Comparison of ENCODE assay signal across 8 cellular contexts in genomic region chr9:91896513-91897121, GRCh38. TPM values are rescaled to one million over a fixed set of nuclear protein-coding genes. Genes with fewer than 3 reads are reported as not detected.
DNase-seq lines count a peak whose midpoint lies in the region; ATAC-seq and TF ChIP-seq lines count a peak whose summit lies in the region.
"Had no signal": no experiment of that assay in that cellular context is flagged by ENCODE, and none has a peak within 500 bp of the region (broad histone marks: within the 10 kb centered on the region; RNA-seq: fewer than 3 reads in every experiment).

No MANE protein-coding gene starts in this region.

- CTCF ChIA-PET in IMR-90 (lab: Yijun Ruan, JAX) = no interaction called here

- H3K27ac ChIP-seq in IMR-90 (ENCODE audit: insufficient read depth, low read length) (peak overlapping the region; percentile 74), right cardiac atrium (ENCODE audit: low read length) (peak overlapping the region; percentile 94), tibial artery (no peak overlapping the region)

- H4K20me1 ChIP-seq in IMR-90 (ENCODE audit: insufficient read depth, low read length) = peaks cover 8% of the 10 kb centered on the region; the same call in 1 of the 2 replicates

- H2BK5ac ChIP-seq in IMR-90 (ENCODE audit: low read depth, low read length, poor library complexity, severe bottlenecking) = no peak overlapping the region

- H2BK120ac ChIP-seq in IMR-90 (ENCODE audit: low read depth, low read length) = peak overlapping the region; percentile 73

- H3K79me1 ChIP-seq in IMR-90 (ENCODE audit: low read depth in 1 of 2, low read length in 2 of 2) = peaks cover 0 to 17% of the 10 kb centered on the region in 2 experiments; a peak in 2 of 4 replicates

- H3K36me3 Mint-ChIP-seq in stimulated activated naive B cell treated with anti-CD40 and anti-IgM and Interleukin-4, amounts not matched to agents 10 μg/mL and 1 μg/mL and 100 μg/mL, for 72 hours = no peaks in the 10 kb centered on the region

- H3K4me3 Mint-ChIP-seq in stimulated activated naive B cell treated with anti-CD40 and anti-IgM and Interleukin-4, amounts not matched to agents 10 μg/mL and 1 μg/mL and 100 μg/mL, for 72 hours = no peak overlapping the region
- H3K4me3 Mint-ChIP-seq: immature natural killer cell had no signal

- H2AK5ac ChIP-seq in IMR-90 (ENCODE audit: low read depth, low read length) = peak overlapping the region; percentile 83

- peak overlapping the region; percentile 14; the same call in 1 of the 2 replicates for H4K91ac ChIP-seq in IMR-90 (ENCODE audit: insufficient read depth, low read depth, low read length)

- peaks cover 5 to 11% of the 10 kb centered on the region in 2 donors for H3K4me1 Mint-ChIP-seq in stimulated activated naive B cell treated with anti-CD40 and anti-IgM and Interleukin-4, amounts not matched to agents 10 μg/mL and 1 μg/mL and 100 μg/mL, for 72 hours
- H3K4me1 Mint-ChIP-seq: immature natural killer cell had no signal

- dilution Hi-C loops in IMR-90 (cut with HindIII; ENCODE audit: low sequenced_read_pairs, unreplicated experiment) = no loop called here

- no peaks in the 10 kb centered on the region for H3K9me3 ChIP-seq in IMR-90 (ENCODE audit: control insufficient read depth, insufficient read depth, low read length)
- H3K9me3 ChIP-seq in right cardiac atrium (ENCODE audit: control insufficient read depth, low read length) = no peaks in the 10 kb centered on the region
- H3K9me3 ChIP-seq in tibial artery = no peaks in the 10 kb centered on the region

- no peaks in the 10 kb centered on the region for H3K27me3 ChIP-seq in IMR-90 (ENCODE audit: control insufficient read depth, insufficient read depth, low read length)
- H3K27me3 ChIP-seq in right cardiac atrium (ENCODE audit: control insufficient read depth, insufficient read depth) = no peaks in the 10 kb centered on the region
- H3K27me3 ChIP-seq in tibial artery = peaks cover 0 to 34% of the 10 kb centered on the region in 2 donors

- WGBS in IMR-90 (ENCODE audit: extremely low coverage in 2 of 2, insufficient read length in 1 of 2), 2 experiments = no CpG with 5 or more reads among the region's 11 CpGs
- 9% methylated on average over 11 of the region's 11 CpGs for WGBS in right cardiac atrium

- DNase-seq in IMR-90 (peak; percentile 46), astrocyte of the hippocampus (ENCODE audit: low read depth, low spot score) (peak; percentile 80), right cardiac atrium (peak in 1 of 3 donors; percentile 63), tibial artery (no peak), AG08395 (ENCODE audit: low spot score) (no peak)
- DNase-seq in stimulated activated naive B cell treated with anti-CD40 and anti-IgM and Interleukin-4, amounts not matched to agents 10 μg/mL and 1 μg/mL and 100 μg/mL, for 72 hours = no peak
- no peak for DNase-seq in activated CD4-positive, alpha-beta T cell treated with anti-CD3 and anti-CD28 coated beads for 1 hour
- DNase-seq: immature natural killer cell had no signal

- peak overlapping the region; percentile 92 for H3K14ac ChIP-seq in IMR-90 (replicated peaks; ENCODE audit: low read depth, low read length)

- H2AFZ ChIP-seq in IMR-90 (replicated peaks; ENCODE audit: low read length, poor library complexity) = peak overlapping the region; percentile 74

- ATAC-seq in IMR-90 (ENCODE audit: low read depth) (peak; percentile 68), right cardiac atrium (peak; percentile 57 to 60)
- peak; percentile 45 to 68 for ATAC-seq in stimulated activated naive B cell treated with anti-CD40 and anti-IgM and Interleukin-4, amounts not matched to agents 10 μg/mL and 1 μg/mL and 100 μg/mL, for 72 hours (replicated peaks)

- H3K56ac ChIP-seq in IMR-90 (ENCODE audit: extremely low read depth, insufficient read depth, low read length) = no peak overlapping the region

- H2BK15ac ChIP-seq in IMR-90 (ENCODE audit: low read depth, low read length) = no peak overlapping the region; the same call in 2 of the 3 replicates

- H3K4me1 ChIP-seq in IMR-90 (ENCODE audit: control insufficient read depth, insufficient read depth, low read length) (peaks cover 22% of the 10 kb centered on the region), right cardiac atrium (ENCODE audit: control insufficient read depth, insufficient read depth, low read length) (peaks cover 10% of the 10 kb centered on the region), tibial artery (peaks cover 0 to 12% (median 0%) of the 10 kb centered on the region in 4 donors)

- in situ Hi-C loops in IMR-90 (cut with MboI; ENCODE audit: low sequenced_read_pairs) = no loop called here

- peak overlapping the region; percentile 73 for H3K4ac ChIP-seq in IMR-90 (ENCODE audit: low read depth, low read length)

- no peak overlapping the region for H3K23ac ChIP-seq in IMR-90 (ENCODE audit: low read depth, low read length)

- POLR2A ChIA-PET in IMR-90 (lab: Charles Lee; ENCODE audit: unreplicated experiment) = interaction anchor here (0.6 kb wide), 1 partner anchor 1715 kb away, joined by 3 read pairs; no protein-coding TSS in a partner anchor

- H3K36me3 ChIP-seq in IMR-90 (ENCODE audit: control insufficient read depth, insufficient read depth, low read length) (no peaks in the 10 kb centered on the region), tibial artery (no peaks in the 10 kb centered on the region)

- H2AK9ac ChIP-seq in IMR-90 (replicated peaks; ENCODE audit: low read depth, low read length, poor library complexity) = peak overlapping the region; percentile 37

- 0 out of 2 replicates have a peak overlapping the region, but pooled peaks have one; percentile 8 for H3K9ac ChIP-seq in IMR-90 (ENCODE audit: low read depth, low read length)

- H3K27me3 Mint-ChIP-seq in stimulated activated naive B cell treated with anti-CD40 and anti-IgM and Interleukin-4, amounts not matched to agents 10 μg/mL and 1 μg/mL and 100 μg/mL, for 72 hours = peaks cover 13 to 25% of the 10 kb centered on the region in 2 donors

- H3K9me3 Mint-ChIP-seq in stimulated activated naive B cell treated with anti-CD40 and anti-IgM and Interleukin-4, amounts not matched to agents 10 μg/mL and 1 μg/mL and 100 μg/mL, for 72 hours = no peaks in the 10 kb centered on the region
- H3K9me3 Mint-ChIP-seq: immature natural killer cell had no signal

- H2BK20ac ChIP-seq in IMR-90 (ENCODE audit: low read depth, low read length) = no peak overlapping the region

- peak overlapping the region; percentile 73; the same call in 1 of the 2 replicates for H3K4me2 ChIP-seq in IMR-90 (ENCODE audit: low read depth, low read length)

- H3K18ac ChIP-seq in IMR-90 (ENCODE audit: low read depth, low read length) = peak overlapping the region; percentile 82; the same call in 1 of the 2 replicates

- intact Hi-C loops in IMR-90 (cut with micrococcal nuclease) = loop anchor here (5.0 kb wide), 1 partner anchor 51 kb away; no protein-coding TSS in a partner anchor
- intact Hi-C loops in right cardiac atrium (cut with DNase I) = no loop called here
- intact Hi-C loops in tibial artery (cut with DNase I; ENCODE audit: low total_unique reads) = no loop called here

- no TSS peak for BruUV-seq in IMR-90 (replicated peaks; lab: Mats Ljungman, UMichigan)

- peak overlapping the region; percentile 67; the same call in 1 of the 2 replicates for H4K5ac ChIP-seq in IMR-90 (ENCODE audit: low read depth, low read length)

- peak overlapping the region; percentile 43 to 61; a peak in 3 of 4 replicates for H4K8ac ChIP-seq in IMR-90 (ENCODE audit: low read depth in 2 of 2, low read length in 2 of 2)

- no peak overlapping the region for H3K4me3 ChIP-seq in IMR-90 (ENCODE audit: insufficient read depth, low read depth, low read length)
- no peak overlapping the region for H3K4me3 ChIP-seq in right cardiac atrium (ENCODE audit: low read length)
- H3K4me3 ChIP-seq in tibial artery = no peak overlapping the region

- peaks cover 6% of the 10 kb centered on the region for H3K9me1 ChIP-seq in IMR-90 (ENCODE audit: insufficient read depth, low read length)

- TF ChIP-seq RAD21 in IMR-90 (IDR thresholded peaks at IDR 0.05; ENCODE audit: low read length) = no peak

- TF ChIP-seq POLR2A in IMR-90 (IDR thresholded peaks at IDR 0.05; ENCODE audit: low read depth, low read length) = no peak

- H3K27ac Mint-ChIP-seq in stimulated activated naive B cell treated with anti-CD40 and anti-IgM and Interleukin-4, amounts not matched to agents 10 μg/mL and 1 μg/mL and 100 μg/mL, for 72 hours = no peak overlapping the region
- H3K27ac Mint-ChIP-seq: immature natural killer cell had no signal

- TF ChIP-seq CTCF in IMR-90 (conservative IDR thresholded peaks at IDR 0.05; ENCODE audit: low read depth, low read length) (no peak), tibial artery (IDR thresholded peaks at IDR 0.05) (no peak)

TF ChIP-seq in IMR-90, 13 proteins besides CTCF, POLR2A, EP300 and RAD21:
- TF ChIP-seq NFE2L2 (IDR thresholded peaks at IDR 0.05; ENCODE audit: low read depth, low read length) (no peak), MXI1 (IDR thresholded peaks at IDR 0.05; ENCODE audit: borderline replicate concordance, low read depth, low read length) (no peak), MAFK (IDR thresholded peaks at IDR 0.05; ENCODE audit: low read depth, low read length) (no peak), ELK1 (IDR thresholded peaks at IDR 0.05; ENCODE audit: borderline replicate concordance, low read depth, low read length) (no peak), SMC3 (IDR thresholded peaks at IDR 0.05; ENCODE audit: low read depth, low read length) (no peak), BHLHE40 (IDR thresholded peaks at IDR 0.05; ENCODE audit: low read depth, low read length) (no peak), CHD1 (IDR thresholded peaks at IDR 0.05; ENCODE audit: low read depth, low read length) (no peak), CEBPB (IDR thresholded peaks at IDR 0.05; ENCODE audit: low read depth, low read length) (no peak), FOS (IDR thresholded peaks at IDR 0.05; ENCODE audit: low read depth, low read length) (no peak)

RNA-seq across cellular contexts. Expression of gene ROR2, which starts 53.4 kb away (rescaled TPM):
- total RNA-seq in IMR-90 (2012; rRNA removed) (2.2 and 2.3 TPM in 2 replicates), right cardiac atrium (10 to 100 TPM; 33.7 to 38.9 (median 36.0) TPM)
- polyA plus RNA-seq in IMR-90 (2012; rRNA removed) (3.5 and 4.8 TPM in 2 replicates), right cardiac atrium (20.1 TPM)
- polyA plus RNA-seq in IMR-90 (2012; cell fraction: cytosol; rRNA removed) = 2.1 and 6.8 TPM in 2 replicates
- 3.8 and 5.3 TPM in 2 replicates for polyA plus RNA-seq in IMR-90 (2012; cell fraction: nucleus; rRNA removed; ENCODE audit: low replicate concordance)
- polyA plus RNA-seq: immature natural killer cell had no signal

Comparison
In these comparisons a context has a peak if more than half of its experiments do, and no peak if none do; other contexts are left out.
1. DNase-seq: peak in IMR-90 (single experiment) and astrocyte of the hippocampus (single experiment); none in stimulated activated naive B cell treated with anti-CD40 and anti-IgM and Interleukin-4, amounts not matched to agents 10 μg/mL and 1 μg/mL and 100 μg/mL, for 72 hours (single experiment), tibial artery (0 of 2), AG08395 (single experiment) and activated CD4-positive, alpha-beta T cell treated with anti-CD3 and anti-CD28 coated beads for 1 hour (single experiment).
2. H3K27ac ChIP-seq: peak in IMR-90 (single experiment) and right cardiac atrium (single experiment); none in tibial artery (0 of 2).
3. RNA of gene ROR2, which starts 53.4 kb away (total RNA-seq): 33.7 to 38.9 TPM in right cardiac atrium; 2.2 to 2.3 TPM in IMR-90; every median in the first group is over 10 times any median in the second.
4. Peak in every context shown above with its lines, with median percentiles within 50 percentile points of each other: ATAC-seq.